Comparison of ENCODE assay signal across 12 cellular contexts in genomic region chr3:142226474-142226873, GRCh38. TPM values are rescaled to one million over a fixed set of nuclear protein-coding genes. Genes with fewer than 3 reads are reported as not detected.
DNase-seq lines count a peak whose midpoint lies in the region; ATAC-seq, FAIRE-seq and TF ChIP-seq lines count a peak whose summit lies in the region.
"Had no signal": no experiment of that assay in that cellular context is flagged by ENCODE, and none has a peak within 500 bp of the region (broad histone marks: within the 10 kb centered on the region; RNA-seq: fewer than 3 reads in every experiment).

No MANE protein-coding gene starts in this region.

- H3K4me3 ChIP-seq in GM23338 = no peak overlapping the region

- DNase-seq in SIG-M5 treated with dmso at 0.1 percent for 504 hours (lab: John Stamatoyannopoulos, UW; ENCODE audit: unreplicated experiment) (peak; percentile 33), SIG-M5 (lab: John Stamatoyannopoulos, UW) (no peak), GM23338 (ENCODE audit: low spot score) (peak; percentile 69), mesothelial cell of epicardium (ENCODE audit: low spot score in 2 of 2, unreplicated experiment in 2 of 2) (no peak), RCC 7860 (ENCODE audit: low spot score) (no peak)
- DNase-seq in activated T-helper 2 cell treated with anti-CD3 and anti-CD28 coated beads, Interferon-gamma antibody, Interleukin-2, Interleukin-4, amounts not matched to agents 10 μg/mL and 5 μg/mL and 100 μg/mL, durations not matched to agents 14 hours and 24 hours and 36 hours (ENCODE audit: low spot score) = no peak
- DNase-seq in effector CD4-positive, alpha-beta T cell = no peak
- DNase-seq: activated CD8-positive, alpha-beta memory T cell treated with anti-CD3 and anti-CD28 coated beads for 24 hours; lower lobe of right lung; NCI-H2107; Peyer's patch had no signal

- no peaks in the 10 kb centered on the region for H3K36me3 ChIP-seq in GM23338 (ENCODE audit: insufficient read depth)
- H3K36me3 ChIP-seq: lower lobe of right lung, Peyer's patch had no signal

- no peaks in the 10 kb centered on the region for H4K20me1 ChIP-seq in GM23338 (replicated peaks; ENCODE audit: insufficient read depth)

- H3K4me3 Mint-ChIP-seq in GM23338 (peak overlapping the region; percentile 61), mesothelial cell of epicardium (peak overlapping the region; percentile 59)
- peak overlapping the region; percentile 68 for H3K4me3 Mint-ChIP-seq in activated T-helper 2 cell treated with anti-CD3 and anti-CD28 coated beads, Interferon-gamma antibody, Interleukin-2, Interleukin-4, amounts not matched to agents 10 μg/mL and 5 μg/mL and 100 μg/mL, durations not matched to agents 14 hours and 24 hours and 36 hours (ENCODE audit: low read depth)

- 0 out of 3 replicates have a peak, but pooled peaks have one; percentile 2 for ATAC-seq in GM23338
- ATAC-seq in HG02571 (IDR thresholded peaks at IDR 0.05; ENCODE audit: unreplicated experiment) = no peak
- ATAC-seq: lower lobe of right lung had no signal

- H3K9me3 Mint-ChIP-seq in GM23338 (peaks cover 2% of the 10 kb centered on the region; the same call in 2 of the 3 replicates), mesothelial cell of epicardium (peaks cover 6% of the 10 kb centered on the region)
- H3K9me3 Mint-ChIP-seq in activated T-helper 2 cell treated with anti-CD3 and anti-CD28 coated beads, Interferon-gamma antibody, Interleukin-2, Interleukin-4, amounts not matched to agents 10 μg/mL and 5 μg/mL and 100 μg/mL, durations not matched to agents 14 hours and 24 hours and 36 hours = no peaks in the 10 kb centered on the region

- H3F3A ChIP-seq in GM23338 (replicated peaks; ENCODE audit: low read depth) = peaks cover 10% of the 10 kb centered on the region; the same call in 1 of the 2 replicates

- H3K4me1 Mint-ChIP-seq in GM23338 = no peaks in the 10 kb centered on the region; the same call in 2 of the 3 replicates
- peaks cover 18% of the 10 kb centered on the region for H3K4me1 Mint-ChIP-seq in activated T-helper 2 cell treated with anti-CD3 and anti-CD28 coated beads, Interferon-gamma antibody, Interleukin-2, Interleukin-4, amounts not matched to agents 10 μg/mL and 5 μg/mL and 100 μg/mL, durations not matched to agents 14 hours and 24 hours and 36 hours (ENCODE audit: low read depth)
- peaks cover 17% of the 10 kb centered on the region for H3K4me1 Mint-ChIP-seq in mesothelial cell of epicardium

- TF ChIP-seq CTCF in GM23338 (conservative IDR thresholded peaks at IDR 0.05; ENCODE audit: low read depth in 2 of 2) (peak in 1 of 2 experiments; percentile 42; a peak in 3 of 4 replicates), mesothelial cell of epicardium (IDR thresholded peaks at IDR 0.05; ENCODE audit: unreplicated experiment) (no peak)

- H3K27ac Mint-ChIP-seq in GM23338 = no peak overlapping the region
- no peak overlapping the region for H3K27ac Mint-ChIP-seq in activated T-helper 2 cell treated with anti-CD3 and anti-CD28 coated beads, Interferon-gamma antibody, Interleukin-2, Interleukin-4, amounts not matched to agents 10 μg/mL and 5 μg/mL and 100 μg/mL, durations not matched to agents 14 hours and 24 hours and 36 hours
- H3K27ac Mint-ChIP-seq in mesothelial cell of epicardium = no peak overlapping the region

- FAIRE-seq in RCC 7860 (lab: Jason Lieb, UNC) = no peak

- H3K4me2 ChIP-seq in GM23338 = no peak overlapping the region

- no peaks in the 10 kb centered on the region for H3K36me3 Mint-ChIP-seq in GM23338 (ENCODE audit: low read depth)
- no peaks in the 10 kb centered on the region for H3K36me3 Mint-ChIP-seq in activated T-helper 2 cell treated with anti-CD3 and anti-CD28 coated beads, Interferon-gamma antibody, Interleukin-2, Interleukin-4, amounts not matched to agents 10 μg/mL and 5 μg/mL and 100 μg/mL, durations not matched to agents 14 hours and 24 hours and 36 hours (ENCODE audit: low read depth)
- H3K36me3 Mint-ChIP-seq in mesothelial cell of epicardium = no peaks in the 10 kb centered on the region

- H3K27ac ChIP-seq in GM23338 (ENCODE audit: low read depth) = no peak overlapping the region

- no peak overlapping the region; the same call in 1 of the 2 replicates for H2AFZ ChIP-seq in GM23338

- no peaks in the 10 kb centered on the region for H3K79me2 ChIP-seq in GM23338 (replicated peaks; ENCODE audit: insufficient read depth)

- no peaks in the 10 kb centered on the region for H3K4me1 ChIP-seq in GM23338 (ENCODE audit: insufficient read depth)

- H3K27me3 Mint-ChIP-seq in GM23338 (ENCODE audit: insufficient read depth, low read depth, poor library complexity) (peaks cover 6% of the 10 kb centered on the region), mesothelial cell of epicardium (ENCODE audit: low read depth) (peaks cover 3% of the 10 kb centered on the region)
- H3K27me3 Mint-ChIP-seq in activated T-helper 2 cell treated with anti-CD3 and anti-CD28 coated beads, Interferon-gamma antibody, Interleukin-2, Interleukin-4, amounts not matched to agents 10 μg/mL and 5 μg/mL and 100 μg/mL, durations not matched to agents 14 hours and 24 hours and 36 hours (ENCODE audit: low read depth) = no peaks in the 10 kb centered on the region

- no peaks in the 10 kb centered on the region for H3K9me2 ChIP-seq in GM23338 (ENCODE audit: insufficient read depth)

- intact Hi-C loops in activated T-helper 2 cell treated with anti-CD3 and anti-CD28 coated beads, Interferon-gamma antibody, Interleukin-2, Interleukin-4, amounts not matched to agents 10 μg/mL and 5 μg/mL and 100 μg/mL, durations not matched to agents 14 hours and 24 hours and 36 hours (cut with micrococcal nuclease) = loop anchor here (5.0 kb wide), 2 partner anchors 41 to 199 kb away; no protein-coding TSS in a partner anchor

- H3K27me3 ChIP-seq in GM23338 (ENCODE audit: insufficient read depth) = no peaks in the 10 kb centered on the region
- H3K27me3 ChIP-seq: Peyer's patch had no signal

TF ChIP-seq in GM23338, 12 proteins besides CTCF, POLR2A, EP300 and RAD21:
- no peak for TF ChIP-seq ZNF114 (CRISPR knock-in tag; IDR thresholded peaks at IDR 0.05)
- no peak for TF ChIP-seq ZNF462 (CRISPR knock-in tag; IDR thresholded peaks at IDR 0.05)

RNA-seq across cellular contexts. Expression of gene GK5, which starts 1.1 kb away (rescaled TPM):
- total RNA-seq in GM23338 (2014; rRNA removed; shearing (Covaris generic)) = 10.5 and 19.5 TPM in 2 replicates
- polyA plus RNA-seq in GM23338 (2016; fragmentation: Nextera tagmentation; extraction: Ambion mirVana) = 3.9 and 5.3 TPM in 2 replicates
- total RNA-seq in activated T-helper 2 cell treated with anti-CD3 and anti-CD28 coated beads, Interferon-gamma antibody, Interleukin-2, Interleukin-4, amounts not matched to agents 10 μg/mL and 5 μg/mL and 100 μg/mL, durations not matched to agents 14 hours and 24 hours and 36 hours = 20.1 and 22.0 TPM in 2 replicates
- 26.8 to 30.3 TPM (median 29.0 TPM) in 3 replicates for total RNA-seq in mesothelial cell of epicardium

Comparison
In these comparisons a context has a peak if more than half of its experiments do, and no peak if none do; other contexts are left out.
1. DNase-seq: peak in SIG-M5 treated with dmso at 0.1 percent for 504 hours (single experiment) and GM23338 (single experiment); none in SIG-M5 (single experiment), activated T-helper 2 cell treated with anti-CD3 and anti-CD28 coated beads, Interferon-gamma antibody, Interleukin-2, Interleukin-4, amounts not matched to agents 10 μg/mL and 5 μg/mL and 100 μg/mL, durations not matched to agents 14 hours and 24 hours and 36 hours (single experiment), mesothelial cell of epicardium (0 of 2), RCC 7860 (single experiment) and effector CD4-positive, alpha-beta T cell (single experiment).
2. Peak in every context shown above with its lines, with median percentiles within 50 percentile points of each other: H3K4me3 Mint-ChIP-seq.